8 cellular contexts compared by ENCODE assay signal in the genomic region with DNA sequence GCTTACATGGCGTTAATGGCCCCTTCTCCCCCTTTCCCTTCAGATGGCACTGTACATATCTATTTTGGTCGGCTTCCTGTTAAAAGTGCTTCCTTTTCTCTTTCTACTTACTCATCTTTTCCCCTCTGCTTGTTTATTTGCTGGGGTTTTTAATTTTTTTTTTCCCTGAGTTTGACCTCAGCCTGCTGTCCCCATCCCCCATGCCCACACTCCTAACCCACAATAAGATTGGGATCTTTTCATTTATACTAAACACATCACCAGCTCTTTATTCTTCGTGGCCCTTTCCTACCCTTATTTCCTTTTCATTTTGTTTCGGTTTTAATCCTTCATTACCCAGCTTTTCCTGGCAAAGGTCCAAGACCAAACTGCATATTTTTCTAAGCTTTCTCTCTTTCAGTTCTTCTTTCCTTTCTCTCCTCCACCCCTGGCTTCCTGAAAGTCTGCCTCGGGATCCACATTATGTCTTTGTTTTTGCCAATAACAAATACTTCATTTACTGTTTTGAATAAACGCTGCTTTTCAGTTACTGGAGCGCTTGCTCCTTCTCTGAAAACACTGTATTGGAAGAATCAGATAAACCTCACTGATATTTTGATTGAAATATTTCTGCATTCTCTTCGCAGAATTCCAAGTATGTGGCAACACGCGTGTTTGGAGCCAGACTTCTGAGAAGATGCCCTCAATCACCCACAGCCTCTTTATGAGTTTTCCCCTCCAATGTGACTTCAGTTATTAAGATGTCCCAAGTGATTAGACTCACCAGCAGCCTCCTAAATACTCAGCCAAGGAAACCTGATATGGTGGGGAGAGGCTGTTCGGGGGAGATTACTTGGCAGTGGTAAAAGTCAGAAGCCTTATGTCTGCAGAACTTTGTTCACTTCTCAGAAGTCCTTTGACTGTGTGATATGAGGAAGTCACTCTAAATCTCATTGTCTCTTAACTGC.
A peak's percentile ranks its signal among the peaks of the same experiment; 100 is the strongest.
DNase-seq lines count a peak whose midpoint lies in the region; ATAC-seq and TF ChIP-seq lines count a peak whose summit lies in the region.

No MANE protein-coding gene starts in this region.

- H3K9me2 ChIP-seq in GM23338 (ENCODE audit: insufficient read depth), result no peaks in the 10 kb centered on the region

- DNase-seq in GM23338 (ENCODE audit: low spot score), result no peak
- DNase-seq in astrocyte of the hippocampus (ENCODE audit: low read depth, low spot score), result peak; percentile 64
- peak; percentile 68 for DNase-seq in left kidney (ENCODE audit: low read depth, low spot score)
- no peak for DNase-seq in islet precursor cell
- no peak for DNase-seq in middle frontal gyrus (ENCODE audit: extremely low spot score, low spot score)
- DNase-seq in NCI-H774 (lab: John Stamatoyannopoulos, UW), result no peak

- H3K27me3 ChIP-seq in GM23338 (ENCODE audit: insufficient read depth) (no peaks in the 10 kb centered on the region), OCI-LY3 (ENCODE audit: low read depth, low read length) (no peaks in the 10 kb centered on the region)

- no peak overlapping the region for H3K4me2 ChIP-seq in GM23338
- peak overlapping the region; percentile 66 for H3K4me2 ChIP-seq in OCI-LY3 (ENCODE audit: low read length)

- peaks cover 6% of the 10 kb centered on the region; the same call in 2 of the 3 replicates for H3K9me3 Mint-ChIP-seq in GM23338
- H3K9me3 Mint-ChIP-seq in stimulated activated naive CD8-positive, alpha-beta T cell treated with anti-CD3 and anti-CD28 coated beads, Interleukin-15, Interleukin-2, amounts not matched to agents 100 ng/mL and 50 ng/mL, for 24 hours, result peaks cover under 1% of the 10 kb centered on the region

- no peak overlapping the region for H3K4me3 ChIP-seq in GM23338
- H3K4me3 ChIP-seq in OCI-LY3 (ENCODE audit: low read length), result peak overlapping the region; percentile 66

- H3K4me1 ChIP-seq in GM23338 (ENCODE audit: insufficient read depth) (peaks cover 8% of the 10 kb centered on the region; the same call in 1 of the 2 replicates), OCI-LY3 (ENCODE audit: low read length) (peaks cover 27% of the 10 kb centered on the region)

- no peaks in the 10 kb centered on the region for H3K79me2 ChIP-seq in GM23338 (replicated peaks; ENCODE audit: insufficient read depth)
- H3K79me2 ChIP-seq in OCI-LY3 (ENCODE audit: low read length), result no peaks in the 10 kb centered on the region

- H3K4me3 Mint-ChIP-seq in GM23338, result no peak overlapping the region
- peak overlapping the region; percentile 69 for H3K4me3 Mint-ChIP-seq in stimulated activated naive CD8-positive, alpha-beta T cell treated with anti-CD3 and anti-CD28 coated beads, Interleukin-15, Interleukin-2, amounts not matched to agents 100 ng/mL and 50 ng/mL, for 24 hours

- no peaks in the 10 kb centered on the region for H4K20me1 ChIP-seq in GM23338 (replicated peaks; ENCODE audit: insufficient read depth)
- no peaks in the 10 kb centered on the region for H4K20me1 ChIP-seq in OCI-LY3 (ENCODE audit: insufficient read depth, low read length)

- H3F3A ChIP-seq in GM23338 (replicated peaks; ENCODE audit: low read depth), result no peaks in the 10 kb centered on the region

- peak overlapping the region; percentile 59 for H3K9ac ChIP-seq in OCI-LY3 (ENCODE audit: low read length)

- ATAC-seq in GM23338, result no peak; the same call in 2 of the 3 replicates

- H3K9me3 ChIP-seq in OCI-LY3 (ENCODE audit: insufficient read depth, low read length), result 0 out of 2 replicates have a peak, but pooled peaks cover 1% of the 10 kb centered on the region

- H2AFZ ChIP-seq in GM23338, result peak overlapping the region; percentile 56; the same call in 1 of the 2 replicates
- H2AFZ ChIP-seq in OCI-LY3 (ENCODE audit: low read depth, low read length), result peak overlapping the region; percentile 6; the same call in 1 of the 2 replicates

- peaks cover 3% of the 10 kb centered on the region; the same call in 2 of the 3 replicates for H3K36me3 Mint-ChIP-seq in GM23338 (ENCODE audit: low read depth)
- no peaks in the 10 kb centered on the region for H3K36me3 Mint-ChIP-seq in stimulated activated naive CD8-positive, alpha-beta T cell treated with anti-CD3 and anti-CD28 coated beads, Interleukin-15, Interleukin-2, amounts not matched to agents 100 ng/mL and 50 ng/mL, for 24 hours (ENCODE audit: low read depth)

- TF ChIP-seq CTCF in GM23338 (conservative IDR thresholded peaks at IDR 0.05; ENCODE audit: low read depth in 2 of 2) (no peak), OCI-LY3 (IDR thresholded peaks at IDR 0.05; ENCODE audit: low read depth, low read length) (no peak)

- H3K27ac ChIP-seq in GM23338 (ENCODE audit: low read depth) (no peak overlapping the region), OCI-LY3 (ENCODE audit: low read length) (peak overlapping the region; percentile 69)

- peaks cover 11% of the 10 kb centered on the region for H3K4me1 Mint-ChIP-seq in GM23338
- peaks cover 25% of the 10 kb centered on the region for H3K4me1 Mint-ChIP-seq in stimulated activated naive CD8-positive, alpha-beta T cell treated with anti-CD3 and anti-CD28 coated beads, Interleukin-15, Interleukin-2, amounts not matched to agents 100 ng/mL and 50 ng/mL, for 24 hours (ENCODE audit: low read depth)

- H3K27ac Mint-ChIP-seq in GM23338, result peak overlapping the region; percentile 49; the same call in 1 of the 2 replicates
- H3K27ac Mint-ChIP-seq in stimulated activated naive CD8-positive, alpha-beta T cell treated with anti-CD3 and anti-CD28 coated beads, Interleukin-15, Interleukin-2, amounts not matched to agents 100 ng/mL and 50 ng/mL, for 24 hours, result peak overlapping the region; percentile 91

- H3K36me3 ChIP-seq in GM23338 (ENCODE audit: insufficient read depth), result no peaks in the 10 kb centered on the region
- peaks cover 1% of the 10 kb centered on the region for H3K36me3 ChIP-seq in OCI-LY3 (replicated peaks; ENCODE audit: low read depth, low read length)

- peaks cover 8% of the 10 kb centered on the region for H3K27me3 Mint-ChIP-seq in GM23338 (ENCODE audit: insufficient read depth, low read depth, poor library complexity)
- H3K27me3 Mint-ChIP-seq in stimulated activated naive CD8-positive, alpha-beta T cell treated with anti-CD3 and anti-CD28 coated beads, Interleukin-15, Interleukin-2, amounts not matched to agents 100 ng/mL and 50 ng/mL, for 24 hours, result no peaks in the 10 kb centered on the region

TF ChIP-seq in GM23338, 12 proteins besides CTCF, POLR2A, EP300 and RAD21 (continues in another document):
- no peak for TF ChIP-seq EZH2 (IDR thresholded peaks at IDR 0.05; ENCODE audit: low read depth, unreplicated experiment)
- TF ChIP-seq, protein P1, sequence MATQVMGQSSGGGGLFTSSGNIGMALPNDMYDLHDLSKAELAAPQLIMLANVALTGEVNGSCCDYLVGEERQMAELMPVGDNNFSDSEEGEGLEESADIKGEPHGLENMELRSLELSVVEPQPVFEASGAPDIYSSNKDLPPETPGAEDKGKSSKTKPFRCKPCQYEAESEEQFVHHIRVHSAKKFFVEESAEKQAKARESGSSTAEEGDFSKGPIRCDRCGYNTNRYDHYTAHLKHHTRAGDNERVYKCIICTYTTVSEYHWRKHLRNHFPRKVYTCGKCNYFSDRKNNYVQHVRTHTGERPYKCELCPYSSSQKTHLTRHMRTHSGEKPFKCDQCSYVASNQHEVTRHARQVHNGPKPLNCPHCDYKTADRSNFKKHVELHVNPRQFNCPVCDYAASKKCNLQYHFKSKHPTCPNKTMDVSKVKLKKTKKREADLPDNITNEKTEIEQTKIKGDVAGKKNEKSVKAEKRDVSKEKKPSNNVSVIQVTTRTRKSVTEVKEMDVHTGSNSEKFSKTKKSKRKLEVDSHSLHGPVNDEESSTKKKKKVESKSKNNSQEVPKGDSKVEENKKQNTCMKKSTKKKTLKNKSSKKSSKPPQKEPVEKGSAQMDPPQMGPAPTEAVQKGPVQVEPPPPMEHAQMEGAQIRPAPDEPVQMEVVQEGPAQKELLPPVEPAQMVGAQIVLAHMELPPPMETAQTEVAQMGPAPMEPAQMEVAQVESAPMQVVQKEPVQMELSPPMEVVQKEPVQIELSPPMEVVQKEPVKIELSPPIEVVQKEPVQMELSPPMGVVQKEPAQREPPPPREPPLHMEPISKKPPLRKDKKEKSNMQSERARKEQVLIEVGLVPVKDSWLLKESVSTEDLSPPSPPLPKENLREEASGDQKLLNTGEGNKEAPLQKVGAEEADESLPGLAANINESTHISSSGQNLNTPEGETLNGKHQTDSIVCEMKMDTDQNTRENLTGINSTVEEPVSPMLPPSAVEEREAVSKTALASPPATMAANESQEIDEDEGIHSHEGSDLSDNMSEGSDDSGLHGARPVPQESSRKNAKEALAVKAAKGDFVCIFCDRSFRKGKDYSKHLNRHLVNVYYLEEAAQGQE (IDR thresholded peaks at IDR 0.05; ENCODE audit: unreplicated experiment), result no peak

Comparison
In these comparisons a context has a peak if more than half of its experiments do, and no peak if none do; other contexts are left out.
1. DNase-seq: peak in astrocyte of the hippocampus (single experiment) and left kidney (single experiment); none in GM23338 (single experiment), islet precursor cell (single experiment), middle frontal gyrus (single experiment) and NCI-H774 (single experiment).